Comparison of ENCODE assay signal across 17 cellular contexts in genomic region chr13:73850104-73850898, GRCh38.
DNase-seq lines count a peak whose midpoint lies in the region; ATAC-seq, FAIRE-seq and TF ChIP-seq lines count a peak whose summit lies in the region.
"Had no signal": no experiment of that assay in that cellular context is flagged by ENCODE, and none has a peak within 500 bp of the region (broad histone marks: within the 10 kb centered on the region; RNA-seq: fewer than 3 reads in every experiment).

No MANE protein-coding gene starts in this region.

- no peak overlapping the region for H3K27ac ChIP-seq in CD4-positive, alpha-beta T cell (ENCODE audit: low read depth, low read length)
- H3K27ac ChIP-seq in SK-N-MC (no peak overlapping the region), osteoblast (ENCODE audit: low read depth, low read length) (peak overlapping the region; percentile 60), ascending aorta (no peak overlapping the region)

- H3K36me3 Mint-ChIP-seq in CD4-positive, alpha-beta T cell (ENCODE audit: low read depth): peaks cover 50% of the 10 kb centered on the region

- CTCF ChIA-PET in CD4-positive, alpha-beta T cell (lab: Charles Lee): interaction anchor here (1.4 to 3.8 kb wide), 2 partner anchors 22 to 437 kb away, joined by 4 to 13 read pairs; no protein-coding TSS in a partner anchor

- H3K9ac ChIP-seq in SK-N-MC (ENCODE audit: insufficient read length): peak overlapping the region; percentile 12

- H3K9me3 Mint-ChIP-seq in CD4-positive, alpha-beta T cell: no peaks in the 10 kb centered on the region

- POLR2A ChIA-PET in CD4-positive, alpha-beta T cell (lab: Charles Lee): interaction anchor here (0.9 to 1.8 kb wide), 2 partner anchors 17 to 65 kb away, joined by 3 to 4 read pairs; no protein-coding TSS in a partner anchor

- H3K9me3 ChIP-seq in CD4-positive, alpha-beta T cell (ENCODE audit: control insufficient read depth, low read length): no peaks in the 10 kb centered on the region
- H3K9me3 ChIP-seq in SK-N-MC (ENCODE audit: low read depth, low read length) (no peaks in the 10 kb centered on the region), osteoblast (ENCODE audit: low read depth, low read length) (no peaks in the 10 kb centered on the region), ascending aorta (no peaks in the 10 kb centered on the region)

- H3K4me1 ChIP-seq in osteoblast (ENCODE audit: insufficient read depth, low read length): peaks cover 33% of the 10 kb centered on the region
- no peaks in the 10 kb centered on the region for H3K4me1 ChIP-seq in ascending aorta

- no peak overlapping the region for H3K4me3 Mint-ChIP-seq in CD4-positive, alpha-beta T cell

- H3K27me3 ChIP-seq in CD4-positive, alpha-beta T cell (ENCODE audit: control insufficient read depth, insufficient read depth, low read length): no peaks in the 10 kb centered on the region
- H3K27me3 ChIP-seq in osteoblast (ENCODE audit: insufficient read depth, low read length) (no peaks in the 10 kb centered on the region), ascending aorta (no peaks in the 10 kb centered on the region)

- peaks cover 78% of the 10 kb centered on the region for H3K79me2 ChIP-seq in osteoblast (ENCODE audit: insufficient read depth, low read length)

- no peaks in the 10 kb centered on the region for H4K20me1 ChIP-seq in osteoblast (ENCODE audit: insufficient read depth, low read length)

- no peak for ATAC-seq in CD4-positive, alpha-beta T cell (ENCODE audit: poor library complexity)
- ATAC-seq: K562 had no signal

- H3K4me3 ChIP-seq in SK-N-MC (peak overlapping the region; percentile 18; the same call in 1 of the 2 replicates), osteoblast (ENCODE audit: insufficient read depth, low read length) (no peak overlapping the region), ascending aorta (no peak overlapping the region)
- H3K4me3 ChIP-seq: K562 had no signal

- H2AFZ ChIP-seq in osteoblast (ENCODE audit: low read length): no peak overlapping the region

- H3K27me3 Mint-ChIP-seq in CD4-positive, alpha-beta T cell: no peaks in the 10 kb centered on the region

- H3K4me2 ChIP-seq in osteoblast (ENCODE audit: insufficient read depth, low read length): peak overlapping the region; percentile 20

- H3K36me3 ChIP-seq in SK-N-MC (ENCODE audit: insufficient read depth, low read length) (no peaks in the 10 kb centered on the region), osteoblast (ENCODE audit: insufficient read depth, low read length) (peaks cover 14% of the 10 kb centered on the region), ascending aorta (peaks cover 0 to 9% of the 10 kb centered on the region in 2 donors)

- FAIRE-seq in H54 (lab: Jason Lieb, UNC): peak; percentile 43
- FAIRE-seq: A204.1, K562 had no signal

- TF ChIP-seq CTCF in CD4-positive, alpha-beta T cell (IDR thresholded peaks at IDR 0.05): no peak
- TF ChIP-seq CTCF in osteoblast (IDR thresholded peaks at IDR 0.05; ENCODE audit: extremely low read depth, low read depth, low read length) (no peak), ascending aorta (IDR thresholded peaks at IDR 0.05) (no peak)

- DNase-seq in CD4-positive, alpha-beta T cell: no peak
- DNase-seq in H54 (ENCODE audit: insufficient read length, low spot score) (no peak), SK-N-MC (ENCODE audit: low read depth, low spot score) (no peak), osteoblast (ENCODE audit: insufficient read length, low spot score, missing footprints) (no peak), ascending aorta (ENCODE audit: low spot score in 2 of 2) (no peak), D341Med (ENCODE audit: low spot score) (no peak), LoVo (ENCODE audit: low spot score) (no peak)
- DNase-seq: C1 segment of cervical spinal cord, DMS 273 treated with DMSO at 0.1 percent for 48 hours, H7, NCI-H1436, NCI-H2029 treated with DMSO at 0.1 percent for 48 hours, NCI-H2171 treated with DMSO at 0.1 percent for 48 hours, NCI-H510A, NCI-H82 had no signal

- intact Hi-C loops in CD4-positive, alpha-beta T cell (cut with DNase I, micrococcal nuclease): loop anchor here in 1 of 2 experiments (5.0 kb wide), 1 partner anchor 137 kb away; no protein-coding TSS in a partner anchor
- intact Hi-C loops in ascending aorta (cut with DNase I): no loop called here

- peak overlapping the region; percentile 57 for H3K27ac Mint-ChIP-seq in CD4-positive, alpha-beta T cell

- peaks cover 60% of the 10 kb centered on the region for H3K4me1 Mint-ChIP-seq in CD4-positive, alpha-beta T cell (ENCODE audit: low read depth)

- no peak for TF ChIP-seq POLR2A in H54 (IDR thresholded peaks at IDR 0.05; ENCODE audit: low read depth, low read length)
